In the genomic region with DNA sequence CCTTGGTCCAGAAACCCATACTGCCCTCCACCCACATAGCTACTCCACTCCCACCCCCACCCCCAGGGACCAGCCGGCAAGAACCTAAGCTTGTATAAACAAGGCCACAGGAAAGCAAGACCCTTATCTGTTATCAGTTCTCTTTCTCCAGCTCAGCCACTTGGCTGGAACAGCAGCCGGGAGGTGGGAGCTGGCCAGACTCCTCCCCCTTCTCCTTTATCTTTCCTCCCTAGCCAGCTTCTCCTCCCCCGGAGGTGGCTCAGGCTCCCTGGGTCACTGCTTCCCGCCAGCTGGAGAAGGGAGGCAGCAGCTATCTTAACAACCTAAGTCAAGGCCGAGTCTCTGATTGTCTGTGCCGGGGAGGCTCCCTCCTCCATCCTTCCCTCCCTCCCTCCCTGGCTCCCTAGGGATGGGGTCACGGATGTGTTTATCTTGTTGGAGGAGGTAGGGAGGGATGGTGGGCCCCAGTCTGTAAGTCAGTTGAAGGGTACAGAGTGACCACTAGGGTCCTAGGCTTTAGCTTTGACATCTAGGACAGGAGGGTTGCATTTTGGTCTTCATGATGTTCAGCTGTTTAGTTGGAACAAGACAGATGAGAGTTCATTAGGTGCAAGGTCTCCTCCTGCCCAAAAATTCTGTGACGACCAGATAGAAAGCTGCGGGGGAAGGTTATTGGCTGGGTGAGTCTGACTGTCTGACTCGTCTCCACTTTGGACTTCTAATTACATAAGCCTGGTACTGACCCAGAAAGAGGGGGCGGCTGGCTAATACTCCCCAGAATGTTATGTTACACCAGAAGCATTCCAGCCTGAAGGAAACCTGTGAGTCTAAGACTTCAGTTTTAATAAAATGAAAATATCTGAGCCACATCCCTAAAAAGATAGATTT, we compare ENCODE assay signal across 10 cellular contexts. TPM values are rescaled to one million over a fixed set of nuclear protein-coding genes. Genes with fewer than 3 reads are reported as not detected.
DNase-seq lines count a peak whose midpoint lies in the region; ATAC-seq and TF ChIP-seq lines count a peak whose summit lies in the region.
"Had no signal": no experiment of that assay in that cellular context is flagged by ENCODE, and none has a peak within 500 bp of the region (broad histone marks: within the 10 kb centered on the region; RNA-seq: fewer than 3 reads in every experiment).

No MANE protein-coding gene starts in this region.

- H3K4me1 Mint-ChIP-seq in CD14-positive monocyte, result peaks cover 18% of the 10 kb centered on the region

- peak; percentile 94 for DNase-seq in ELF-1 (ENCODE audit: low read depth, low spot score)
- DNase-seq in SW480 (ENCODE audit: low spot score), result peak; percentile 68
- peak; percentile 81 for DNase-seq in left ventricle myocardium inferior
- peak; percentile 84 for DNase-seq in sigmoid colon
- DNase-seq in DMS53 treated with DMSO at 0.1 percent for 48 hours (lab: John Stamatoyannopoulos, UW; ENCODE audit: unreplicated experiment), result no peak
- DNase-seq in NCI-H1694 (lab: John Stamatoyannopoulos, UW), result no peak
- no peak for DNase-seq in CD14-positive monocyte (ENCODE audit: low spot score)
- DNase-seq: activated T-cell treated with anti-CD3 and anti-CD28 coated beads, Interleukin-2, amount 50 U/mL, for 4 hours; NCI-H774 had no signal

- TF ChIP-seq EP300 in sigmoid colon (IDR thresholded peaks at IDR 0.05), result no peak

- peak overlapping the region in 1 of 2 donors; percentile 12 for H3K4me3 Mint-ChIP-seq in CD14-positive monocyte
- H3K4me3 Mint-ChIP-seq: activated T-cell treated with anti-CD3 and anti-CD28 coated beads, Interleukin-2, amount 50 U/mL, for 4 hours had no signal

- H3K27ac ChIP-seq in left ventricle myocardium inferior (replicated peaks), result peak overlapping the region; percentile 83
- H3K27ac ChIP-seq in sigmoid colon, result peak overlapping the region; percentile 23 to 64 (median 48)

- H3K36me3 ChIP-seq in left ventricle myocardium inferior (no peaks in the 10 kb centered on the region), sigmoid colon (no peaks in the 10 kb centered on the region)

- H3K27ac Mint-ChIP-seq in CD14-positive monocyte, result peak overlapping the region in 1 of 7 donors; percentile 34

- H3K9me3 Mint-ChIP-seq in CD14-positive monocyte, result peaks cover 0 to 4% (median 0%) of the 10 kb centered on the region in 7 donors
- H3K9me3 Mint-ChIP-seq: activated T-cell treated with anti-CD3 and anti-CD28 coated beads, Interleukin-2, amount 50 U/mL, for 4 hours had no signal

- intact Hi-C loops in left ventricle myocardium inferior (cut with micrococcal nuclease), result no loop called here
- intact Hi-C loops in sigmoid colon (cut with DNase I), result loop anchor here (5.0 kb wide), 1 partner anchor 41 kb away; no protein-coding TSS in a partner anchor
- intact Hi-C loops in CD14-positive monocyte (cut with micrococcal nuclease), result no loop called here

- H3K4me3 ChIP-seq in left ventricle myocardium inferior (no peak overlapping the region), sigmoid colon (no peak overlapping the region)

- H3K9me3 ChIP-seq in left ventricle myocardium inferior (replicated peaks) (no peaks in the 10 kb centered on the region), sigmoid colon (no peaks in the 10 kb centered on the region)

- H3K36me3 Mint-ChIP-seq in CD14-positive monocyte, result peaks cover 0 to 15% of the 10 kb centered on the region in 2 donors

- TF ChIP-seq POLR2A in sigmoid colon (IDR thresholded peaks at IDR 0.05), result no peak

- TF ChIP-seq CTCF in left ventricle myocardium inferior (IDR thresholded peaks at IDR 0.05; ENCODE audit: borderline replicate concordance) (no peak), sigmoid colon (IDR thresholded peaks at IDR 0.05) (no peak), CD14-positive monocyte (IDR thresholded peaks at IDR 0.05) (no peak)

- H3K4me1 ChIP-seq in left ventricle myocardium inferior, result peaks cover 38% of the 10 kb centered on the region
- peaks cover 0 to 11% (median 3%) of the 10 kb centered on the region in 4 donors for H3K4me1 ChIP-seq in sigmoid colon

- 35 to 53% methylated on average over 11 of the region's 11 CpGs for WGBS in sigmoid colon, 2 donors

- H3K27me3 ChIP-seq in left ventricle myocardium inferior (ENCODE audit: low read depth), result no peaks in the 10 kb centered on the region
- H3K27me3 ChIP-seq in sigmoid colon, result no peaks in the 10 kb centered on the region

- no peak for ATAC-seq in GM18520 (IDR thresholded peaks at IDR 0.05; ENCODE audit: unreplicated experiment)
- ATAC-seq: activated T-cell treated with anti-CD3 and anti-CD28 coated beads, Interleukin-2, amount 50 U/mL, for 4 hours had no signal

- H3K27me3 Mint-ChIP-seq in CD14-positive monocyte (ENCODE audit: low read depth in 3 of 3), result peaks cover 57 to 87% (median 72%) of the 10 kb centered on the region in 3 donors

RNA-seq across cellular contexts. Expression of a gene that starts 29.7 kb away (rescaled TPM):
- total RNA-seq in left ventricle myocardium inferior (48.0 TPM), sigmoid colon (100 to 1,000 TPM; 217 to 413 (median 239) TPM)
- polyA plus RNA-seq in sigmoid colon (100 to 1,000 TPM in 1 of 3 donors, 10 to 100 TPM in 2; 26.6 to 141 (median 52.9) TPM), CD14-positive monocyte (100 to 1,000 TPM; 151 to 185 TPM)

Comparison
In these comparisons a context has a peak if more than half of its experiments do, and no peak if none do; other contexts are left out.
1. DNase-seq: peak in ELF-1 (single experiment), SW480 (single experiment), left ventricle myocardium inferior (single experiment) and sigmoid colon (single experiment); none in DMS53 treated with DMSO at 0.1 percent for 48 hours (single experiment), NCI-H1694 (single experiment) and CD14-positive monocyte (single experiment).